Comparison of ENCODE assay signal across 1 cellular context in genomic region chr10:80413152-80413996, GRCh38.
TF ChIP-seq lines count a peak whose summit lies in the region.

No MANE protein-coding gene starts in this region.

TF ChIP-seq in WTC11, 78 proteins besides CTCF, POLR2A, EP300 and RAD21 (continued from another document):
- TF ChIP-seq ZNF281 (CRISPR knock-in tag; IDR thresholded peaks at IDR 0.05) (no peak), FOXP4 (CRISPR knock-in tag; IDR thresholded peaks at IDR 0.05) (no peak), TCF7 (CRISPR knock-in tag; IDR thresholded peaks at IDR 0.05; ENCODE audit: low read depth) (no peak), ERG (CRISPR knock-in tag; IDR thresholded peaks at IDR 0.05) (no peak), ATF3 (CRISPR knock-in tag; conservative IDR thresholded peaks at IDR 0.05) (no peak), HMGXB4 (CRISPR knock-in tag; IDR thresholded peaks at IDR 0.05) (no peak)
